ENCODE assay signal across 8 cellular contexts in genomic region chr16:30903596-30903995, GRCh38. TPM values are rescaled to one million over a fixed set of nuclear protein-coding genes. Genes with fewer than 3 reads are reported as not detected.
DNase-seq lines count a peak whose midpoint lies in the region; ATAC-seq lines count a peak whose summit lies in the region.

No MANE protein-coding gene starts in this region.

- POLR2A ChIA-PET in activated naive CD8-positive, alpha-beta T cell treated with anti-CD3 and anti-CD28 coated beads, Interleukin-2, amount 10 ng/mL, durations not matched to agents 7 days and 5 days (lab: Charles Lee), result interaction anchor here (0.5 to 3.6 kb wide), 9 partner anchors 11 to 1152 kb away, joined by 3 to 50 read pairs (median 6); partner anchors contain the start of genes BCL7C and PHKG2

- intact Hi-C loops in Right ventricle myocardium inferior (cut with DNase I), result loop anchor here (1.0 kb wide), 1 partner anchor 59 kb away; no protein-coding TSS in a partner anchor
- intact Hi-C loops in cardiac septum (cut with DNase I), result loop anchor here (5.0 kb wide), 1 partner anchor 141 kb away; the partner anchor contains the start of genes CFAP119 and RNF40
- intact Hi-C loops in left colon (cut with DNase I, micrococcal nuclease), result loop anchor here in 1 of 2 donors (5.0 kb wide), 1 partner anchor 56 kb away; no protein-coding TSS in a partner anchor

- peak; percentile 40 for ATAC-seq in Right ventricle myocardium inferior
- ATAC-seq in activated naive CD8-positive, alpha-beta T cell treated with anti-CD3 and anti-CD28 coated beads, Interleukin-2, amount 10 ng/mL, durations not matched to agents 7 days and 5 days (ENCODE audit: low read depth), result peak; percentile 8
- peak; percentile 12 for ATAC-seq in left colon
- no peak for ATAC-seq in GM21717 (IDR thresholded peaks at IDR 0.05; ENCODE audit: unreplicated experiment)
- ATAC-seq in HG03460 (IDR thresholded peaks at IDR 0.05; ENCODE audit: unreplicated experiment), result no peak

- H3K9me3 Mint-ChIP-seq in activated naive CD8-positive, alpha-beta T cell treated with anti-CD3 and anti-CD28 coated beads, Interleukin-2, amount 10 ng/mL, durations not matched to agents 7 days and 5 days, result peaks cover 3% of the 10 kb centered on the region

- H3K27me3 Mint-ChIP-seq in activated naive CD8-positive, alpha-beta T cell treated with anti-CD3 and anti-CD28 coated beads, Interleukin-2, amount 10 ng/mL, durations not matched to agents 7 days and 5 days, result no peaks in the 10 kb centered on the region

- DNase-seq in Right ventricle myocardium inferior (ENCODE audit: missing footprints) (no peak), cardiac septum (ENCODE audit: low spot score) (no peak), left colon (peak in 1 of 2 donors; percentile 53), NCI-H2107 (lab: John Stamatoyannopoulos, UW) (no peak), GM19240 (ENCODE audit: insufficient read length, low spot score) (no peak)
- DNase-seq in activated naive CD8-positive, alpha-beta T cell treated with anti-CD3 and anti-CD28 coated beads, Interleukin-2, amount 10 ng/mL, durations not matched to agents 7 days and 5 days, result no peak

- peaks cover 3% of the 10 kb centered on the region for H3K36me3 Mint-ChIP-seq in activated naive CD8-positive, alpha-beta T cell treated with anti-CD3 and anti-CD28 coated beads, Interleukin-2, amount 10 ng/mL, durations not matched to agents 7 days and 5 days

- H3K4me3 Mint-ChIP-seq in activated naive CD8-positive, alpha-beta T cell treated with anti-CD3 and anti-CD28 coated beads, Interleukin-2, amount 10 ng/mL, durations not matched to agents 7 days and 5 days, result peak overlapping the region; percentile 53

- peak overlapping the region; percentile 100 for H3K27ac Mint-ChIP-seq in activated naive CD8-positive, alpha-beta T cell treated with anti-CD3 and anti-CD28 coated beads, Interleukin-2, amount 10 ng/mL, durations not matched to agents 7 days and 5 days

- H3K4me1 Mint-ChIP-seq in activated naive CD8-positive, alpha-beta T cell treated with anti-CD3 and anti-CD28 coated beads, Interleukin-2, amount 10 ng/mL, durations not matched to agents 7 days and 5 days, result peaks cover 41% of the 10 kb centered on the region

RNA-seq across cellular contexts. Expression of gene CTF1, which starts 7.2 kb away (rescaled TPM):
- total RNA-seq in Right ventricle myocardium inferior (8.7 TPM), cardiac septum (17.7 TPM), left colon (1 to 10 TPM in 1 of 2 donors, under 1 TPM in 1; 0.24 to 1.7 TPM)
- under 1 TPM; 0.19 to 0.37 TPM for total RNA-seq in activated naive CD8-positive, alpha-beta T cell treated with anti-CD3 and anti-CD28 coated beads, Interleukin-2, amount 10 ng/mL, durations not matched to agents 7 days and 5 days

RNA-seq across cellular contexts. Expression of gene BCL7C, which starts 9.7 kb away (rescaled TPM):
- total RNA-seq in Right ventricle myocardium inferior (32.2 TPM), cardiac septum (27.6 TPM), left colon (10 to 100 TPM; 22.3 to 23.5 TPM)
- 10 to 100 TPM; 31.1 to 31.8 TPM for total RNA-seq in activated naive CD8-positive, alpha-beta T cell treated with anti-CD3 and anti-CD28 coated beads, Interleukin-2, amount 10 ng/mL, durations not matched to agents 7 days and 5 days

RNA-seq across cellular contexts. Expression of gene FBXL19, which starts 19.8 kb away (rescaled TPM):
- 6.3 TPM for total RNA-seq in Right ventricle myocardium inferior
- 8.0 TPM for total RNA-seq in cardiac septum
- 10 to 100 TPM; 20.1 to 24.4 TPM for total RNA-seq in activated naive CD8-positive, alpha-beta T cell treated with anti-CD3 and anti-CD28 coated beads, Interleukin-2, amount 10 ng/mL, durations not matched to agents 7 days and 5 days
- total RNA-seq in left colon, result 10 to 100 TPM; 20.5 to 24.4 TPM

RNA-seq across cellular contexts. Expression of gene ORAI3, which starts 45.3 kb away (rescaled TPM):
- total RNA-seq in Right ventricle myocardium inferior (11.4 TPM), cardiac septum (9.5 TPM), left colon (10 to 100 TPM; 12.9 to 21.0 TPM)
- total RNA-seq in activated naive CD8-positive, alpha-beta T cell treated with anti-CD3 and anti-CD28 coated beads, Interleukin-2, amount 10 ng/mL, durations not matched to agents 7 days and 5 days, result 10 to 100 TPM; 24.6 to 25.8 TPM

RNA-seq across cellular contexts. Expression of gene SETD1A, which starts 54.0 kb away (rescaled TPM):
- total RNA-seq in Right ventricle myocardium inferior, result 9.4 TPM
- 9.6 TPM for total RNA-seq in cardiac septum
- 10 to 100 TPM; 27.6 to 33.4 TPM for total RNA-seq in activated naive CD8-positive, alpha-beta T cell treated with anti-CD3 and anti-CD28 coated beads, Interleukin-2, amount 10 ng/mL, durations not matched to agents 7 days and 5 days
- total RNA-seq in left colon, result 10 to 100 TPM; 12.2 to 15.0 TPM

Comparison
In these comparisons a context has a peak if more than half of its experiments do, and no peak if none do; other contexts are left out.
1. ATAC-seq: peak in Right ventricle myocardium inferior (single experiment), activated naive CD8-positive, alpha-beta T cell treated with anti-CD3 and anti-CD28 coated beads, Interleukin-2, amount 10 ng/mL, durations not matched to agents 7 days and 5 days (single experiment) and left colon (single experiment); none in GM21717 (single experiment) and HG03460 (single experiment).